ENCODE assay signal across 19 cellular contexts in genomic region chr4:121819216-121819980, GRCh38. TPM values are rescaled to one million over a fixed set of nuclear protein-coding genes. Genes with fewer than 3 reads are reported as not detected.
DNase-seq lines count a peak whose midpoint lies in the region; ATAC-seq, FAIRE-seq and TF ChIP-seq lines count a peak whose summit lies in the region.
"Had no signal": no experiment of that assay in that cellular context is flagged by ENCODE, and none has a peak within 500 bp of the region (broad histone marks: within the 10 kb centered on the region; RNA-seq: fewer than 3 reads in every experiment).

No MANE protein-coding gene starts in this region.

- H3K4me1 Mint-ChIP-seq in stimulated activated naive CD8-positive, alpha-beta T cell treated with anti-CD3 and anti-CD28 coated beads, Interleukin-15, Interleukin-2, amounts not matched to agents 100 ng/mL and 50 ng/mL, for 24 hours (ENCODE audit: low read depth): peaks cover 30% of the 10 kb centered on the region
- peaks cover 17% of the 10 kb centered on the region for H3K4me1 Mint-ChIP-seq in stimulated activated naive CD8-positive, alpha-beta T cell treated with anti-CD3 and anti-CD28 coated beads, Interleukin-15, amount 100 ng/mL, for 72 hours
- H3K4me1 Mint-ChIP-seq in activated CD4-positive, alpha-beta memory T cell treated with anti-CD3 and anti-CD28 coated beads for 36 hours (ENCODE audit: low read depth): peaks cover 24% of the 10 kb centered on the region

- no peak overlapping the region for H3K4me2 ChIP-seq in endothelial cell of umbilical vein (ENCODE audit: insufficient read depth, low read length)

- no peak for FAIRE-seq in endothelial cell of umbilical vein (lab: Jason Lieb, UNC)
- FAIRE-seq: kidney had no signal

- no peak overlapping the region for H2AFZ ChIP-seq in endothelial cell of umbilical vein (ENCODE audit: low read depth, low read length)

- no peaks in the 10 kb centered on the region for H3K9me1 ChIP-seq in endothelial cell of umbilical vein (replicated peaks; ENCODE audit: control insufficient read depth, extremely low read depth, insufficient read depth, low read length)

- no peaks in the 10 kb centered on the region for H3K9me3 ChIP-seq in endothelial cell of umbilical vein (replicated peaks; ENCODE audit: control insufficient read depth, insufficient read depth, low read length)

- H3K27me3 ChIP-seq in endothelial cell of umbilical vein (ENCODE audit: control insufficient read depth in 2 of 2, insufficient read depth in 2 of 2, low read length in 2 of 2): no peaks in the 10 kb centered on the region

- in situ Hi-C loops in G401 (cut with HindIII; ENCODE audit: low sequenced_read_pairs): no loop called here

- H3K36me3 Mint-ChIP-seq in stimulated activated naive CD8-positive, alpha-beta T cell treated with anti-CD3 and anti-CD28 coated beads, Interleukin-15, Interleukin-2, amounts not matched to agents 100 ng/mL and 50 ng/mL, for 24 hours (ENCODE audit: low read depth): peaks cover 81% of the 10 kb centered on the region
- peaks cover 58% of the 10 kb centered on the region for H3K36me3 Mint-ChIP-seq in activated CD4-positive, alpha-beta memory T cell treated with anti-CD3 and anti-CD28 coated beads for 36 hours

- POLR2A ChIA-PET in activated CD4-positive, alpha-beta memory T cell treated with anti-CD3 and anti-CD28 coated beads for 36 hours (lab: Charles Lee): no interaction called here
- POLR2A ChIA-PET in endothelial cell of umbilical vein (lab: Charles Lee): interaction anchor here (0.6 kb wide), 1 partner anchor 372 kb away, joined by 3 read pairs; no protein-coding TSS in a partner anchor

- no peaks in the 10 kb centered on the region for H3K9me3 Mint-ChIP-seq in stimulated activated naive CD8-positive, alpha-beta T cell treated with anti-CD3 and anti-CD28 coated beads, Interleukin-15, Interleukin-2, amounts not matched to agents 100 ng/mL and 50 ng/mL, for 24 hours
- no peaks in the 10 kb centered on the region for H3K9me3 Mint-ChIP-seq in stimulated activated naive CD8-positive, alpha-beta T cell treated with anti-CD3 and anti-CD28 coated beads, Interleukin-15, amount 100 ng/mL, for 72 hours
- no peaks in the 10 kb centered on the region for H3K9me3 Mint-ChIP-seq in activated CD4-positive, alpha-beta memory T cell treated with anti-CD3 and anti-CD28 coated beads for 36 hours
- H3K9me3 Mint-ChIP-seq: H9; mesothelial cell of epicardium; stimulated activated effector memory CD8-positive, alpha-beta T cell treated with anti-CD3 and anti-CD28 coated beads, Interleukin-12 subunit alpha, Interleukin-12 subunit beta, amount 100 ng/mL, for 72 hours had no signal

- H3K4me3 Mint-ChIP-seq in stimulated activated naive CD8-positive, alpha-beta T cell treated with anti-CD3 and anti-CD28 coated beads, Interleukin-15, Interleukin-2, amounts not matched to agents 100 ng/mL and 50 ng/mL, for 24 hours: no peak overlapping the region
- no peak overlapping the region for H3K4me3 Mint-ChIP-seq in stimulated activated naive CD8-positive, alpha-beta T cell treated with anti-CD3 and anti-CD28 coated beads, Interleukin-15, amount 100 ng/mL, for 72 hours
- H3K4me3 Mint-ChIP-seq in activated CD4-positive, alpha-beta memory T cell treated with anti-CD3 and anti-CD28 coated beads for 36 hours: no peak overlapping the region
- H3K4me3 Mint-ChIP-seq: H9; mesothelial cell of epicardium; stimulated activated effector memory CD8-positive, alpha-beta T cell treated with anti-CD3 and anti-CD28 coated beads, Interleukin-12 subunit alpha, Interleukin-12 subunit beta, amount 100 ng/mL, for 72 hours had no signal

- BruUV-seq in endothelial cell of umbilical vein (replicated peaks; lab: Mats Ljungman, UMichigan): no TSS peak

- no peak overlapping the region for H3K27ac ChIP-seq in endothelial cell of umbilical vein (ENCODE audit: insufficient read depth, low read depth, low read length)
- H3K27ac ChIP-seq: coronary artery, epithelial cell of prostate, skin epidermis had no signal

- H3K9ac ChIP-seq in endothelial cell of umbilical vein (replicated peaks; ENCODE audit: extremely low read depth, insufficient read depth, low read length): no peak overlapping the region

- peak overlapping the region; percentile 16 for H3K27ac Mint-ChIP-seq in stimulated activated naive CD8-positive, alpha-beta T cell treated with anti-CD3 and anti-CD28 coated beads, Interleukin-15, Interleukin-2, amounts not matched to agents 100 ng/mL and 50 ng/mL, for 24 hours
- peak overlapping the region in 1 of 2 donors; percentile 12 for H3K27ac Mint-ChIP-seq in stimulated activated naive CD8-positive, alpha-beta T cell treated with anti-CD3 and anti-CD28 coated beads, Interleukin-15, amount 100 ng/mL, for 72 hours
- peak overlapping the region; percentile 24 for H3K27ac Mint-ChIP-seq in activated CD4-positive, alpha-beta memory T cell treated with anti-CD3 and anti-CD28 coated beads for 36 hours
- H3K27ac Mint-ChIP-seq: H9; mesothelial cell of epicardium; stimulated activated effector memory CD8-positive, alpha-beta T cell treated with anti-CD3 and anti-CD28 coated beads, Interleukin-12 subunit alpha, Interleukin-12 subunit beta, amount 100 ng/mL, for 72 hours had no signal

- TF ChIP-seq POLR2A in endothelial cell of umbilical vein (IDR thresholded peaks at IDR 0.05; ENCODE audit: low read depth, low read length): no peak

- intact Hi-C loops in activated CD4-positive, alpha-beta memory T cell treated with anti-CD3 and anti-CD28 coated beads for 36 hours (cut with micrococcal nuclease): no loop called here
- intact Hi-C loops in endothelial cell of umbilical vein (cut with micrococcal nuclease): no loop called here

- ATAC-seq in stimulated activated naive CD8-positive, alpha-beta T cell treated with anti-CD3 and anti-CD28 coated beads, Interleukin-15, amount 100 ng/mL, for 72 hours: no peak
- ATAC-seq in HG03045 (IDR thresholded peaks at IDR 0.05; ENCODE audit: unreplicated experiment) (no peak), HG02623 (IDR thresholded peaks at IDR 0.05; ENCODE audit: unreplicated experiment) (no peak)
- ATAC-seq: Right ventricle myocardium inferior; stimulated activated effector memory CD8-positive, alpha-beta T cell treated with anti-CD3 and anti-CD28 coated beads, Interleukin-12 subunit alpha, Interleukin-12 subunit beta, amount 100 ng/mL, for 72 hours had no signal

- H3K4me3 ChIP-seq in endothelial cell of umbilical vein (replicated peaks in 1 of 3; ENCODE audit: insufficient read depth in 1 of 3, low read depth in 1 of 3, low read length in 3 of 3): no peak overlapping the region
- H3K4me3 ChIP-seq: coronary artery, skin epidermis had no signal

- no peaks in the 10 kb centered on the region for H3K27me3 Mint-ChIP-seq in stimulated activated naive CD8-positive, alpha-beta T cell treated with anti-CD3 and anti-CD28 coated beads, Interleukin-15, Interleukin-2, amounts not matched to agents 100 ng/mL and 50 ng/mL, for 24 hours
- no peaks in the 10 kb centered on the region for H3K27me3 Mint-ChIP-seq in stimulated activated naive CD8-positive, alpha-beta T cell treated with anti-CD3 and anti-CD28 coated beads, Interleukin-15, amount 100 ng/mL, for 72 hours
- no peaks in the 10 kb centered on the region for H3K27me3 Mint-ChIP-seq in activated CD4-positive, alpha-beta memory T cell treated with anti-CD3 and anti-CD28 coated beads for 36 hours

- dilution Hi-C loops in endothelial cell of umbilical vein (cut with MboI; ENCODE audit: extremely low pct_ligation_motif_present, low sequenced_read_pairs): no loop called here

- peaks cover 27% of the 10 kb centered on the region for H3K4me1 ChIP-seq in endothelial cell of umbilical vein (ENCODE audit: control insufficient read depth, extremely low read depth, insufficient read depth, low read length)

- no peak for DNase-seq in stimulated activated naive CD8-positive, alpha-beta T cell treated with anti-CD3 and anti-CD28 coated beads, Interleukin-15, amount 100 ng/mL, for 72 hours
- no peak for DNase-seq in activated CD4-positive, alpha-beta memory T cell treated with anti-CD3 and anti-CD28 coated beads for 36 hours
- DNase-seq in endothelial cell of umbilical vein (ENCODE audit: low read depth, low spot score) (peak; percentile 44), G401 (ENCODE audit: low spot score) (no peak), SIG-M5 treated with dmso at 0.1 percent for 504 hours (lab: John Stamatoyannopoulos, UW; ENCODE audit: unreplicated experiment) (no peak)
- DNase-seq: DMS79 treated with DMSO at 0.1 percent for 48 hours, H9, kidney, NCI-H1092 treated with DMSO at 0.1 percent for 48 hours, occipital lobe had no signal

- CTCF ChIA-PET in activated CD4-positive, alpha-beta memory T cell treated with anti-CD3 and anti-CD28 coated beads for 36 hours (lab: Charles Lee): no interaction called here
- CTCF ChIA-PET in endothelial cell of umbilical vein (lab: Charles Lee): interaction anchor here (1.2 kb wide), 1 partner anchor 9 kb away, joined by 4 read pairs; no protein-coding TSS in a partner anchor

- no peak for TF ChIP-seq CTCF in endothelial cell of umbilical vein (IDR thresholded peaks at IDR 0.05; ENCODE audit: extremely low read depth in 1 of 2, insufficient read depth in 1 of 2, low read depth in 1 of 2, low read length in 2 of 2)

- H3K79me2 ChIP-seq in endothelial cell of umbilical vein (ENCODE audit: control insufficient read depth, insufficient read depth, low read length): peaks cover 65% of the 10 kb centered on the region

- H3K36me3 ChIP-seq in endothelial cell of umbilical vein (ENCODE audit: control insufficient read depth in 2 of 2, extremely low read depth in 1 of 2, insufficient read depth in 2 of 2, low read length in 2 of 2): peaks cover 0 to 47% of the 10 kb centered on the region in 2 experiments

- H4K20me1 ChIP-seq in endothelial cell of umbilical vein (replicated peaks; ENCODE audit: control insufficient read depth, extremely low read depth, insufficient read depth, low read length): peaks cover 2% of the 10 kb centered on the region

RNA-seq across cellular contexts. Expression of gene CCNA2, which starts 4.3 kb away (rescaled TPM):
- 100 to 1,000 TPM in 1 of 2 experiments, 10 to 100 TPM in 1; 98.2 to 100 TPM for total RNA-seq in activated CD4-positive, alpha-beta memory T cell treated with anti-CD3 and anti-CD28 coated beads for 36 hours
- total RNA-seq in endothelial cell of umbilical vein: 63.1 and 65.4 TPM in 2 replicates
- 23.3 and 23.7 TPM in 2 replicates for polyA plus RNA-seq in endothelial cell of umbilical vein
- 40.7 and 43.4 TPM in 2 replicates for polyA plus RNA-seq in endothelial cell of umbilical vein (2011; cell fraction: cytosol; rRNA removed)
- 20.2 and 30.0 TPM in 2 replicates for polyA plus RNA-seq in endothelial cell of umbilical vein (2011; cell fraction: nucleus; rRNA removed)
- polyA plus RNA-seq in endothelial cell of umbilical vein (2012): 16.8 and 45.8 TPM in 2 replicates
- polyA minus RNA-seq in endothelial cell of umbilical vein: 25.1 and 29.4 TPM in 2 replicates
- polyA minus RNA-seq in endothelial cell of umbilical vein (2011; cell fraction: cytosol; rRNA and poly(A)+ RNA removed): 56.2 TPM
- 11.6 and 19.5 TPM in 2 replicates for polyA minus RNA-seq in endothelial cell of umbilical vein (2011; cell fraction: nucleus; rRNA and poly(A)+ RNA removed)
- total RNA-seq in G401 (2014; rRNA removed; shearing (Covaris generic)): 167 and 209 TPM in 2 replicates

RNA-seq across cellular contexts. Expression of gene EXOSC9, which starts 18.3 kb away (rescaled TPM):
- 10 to 100 TPM; 65.9 to 68.0 TPM for total RNA-seq in activated CD4-positive, alpha-beta memory T cell treated with anti-CD3 and anti-CD28 coated beads for 36 hours
- 46.3 and 47.2 TPM in 2 replicates for total RNA-seq in endothelial cell of umbilical vein
- polyA plus RNA-seq in endothelial cell of umbilical vein: 14.1 and 19.0 TPM in 2 replicates
- 28.7 and 31.9 TPM in 2 replicates for polyA plus RNA-seq in endothelial cell of umbilical vein (2011; cell fraction: cytosol; rRNA removed)
- 37.7 and 57.3 TPM in 2 replicates for polyA plus RNA-seq in endothelial cell of umbilical vein (2011; cell fraction: nucleus; rRNA removed)
- 33.5 and 50.3 TPM in 2 replicates for polyA plus RNA-seq in endothelial cell of umbilical vein (2012)
- 37.0 and 40.5 TPM in 2 replicates for polyA minus RNA-seq in endothelial cell of umbilical vein
- 18.7 TPM for polyA minus RNA-seq in endothelial cell of umbilical vein (2011; cell fraction: cytosol; rRNA and poly(A)+ RNA removed)
- 30.4 and 40.4 TPM in 2 replicates for polyA minus RNA-seq in endothelial cell of umbilical vein (2011; cell fraction: nucleus; rRNA and poly(A)+ RNA removed)
- 52.7 and 87.3 TPM in 2 replicates for total RNA-seq in G401 (2014; rRNA removed; shearing (Covaris generic))

RNA-seq across cellular contexts. Expression of gene BBS7, which starts 50.9 kb away (rescaled TPM):
- 10 to 100 TPM; 15.2 to 17.9 TPM for total RNA-seq in activated CD4-positive, alpha-beta memory T cell treated with anti-CD3 and anti-CD28 coated beads for 36 hours
- 20.0 and 22.2 TPM in 2 replicates for total RNA-seq in endothelial cell of umbilical vein
- polyA plus RNA-seq in endothelial cell of umbilical vein: 13.4 and 21.7 TPM in 2 replicates
- polyA plus RNA-seq in endothelial cell of umbilical vein (2011; cell fraction: cytosol; rRNA removed): 23.5 and 28.3 TPM in 2 replicates
- polyA plus RNA-seq in endothelial cell of umbilical vein (2011; cell fraction: nucleus; rRNA removed): 21.9 and 26.3 TPM in 2 replicates
- polyA plus RNA-seq in endothelial cell of umbilical vein (2012): 15.9 and 21.9 TPM in 2 replicates
- polyA minus RNA-seq in endothelial cell of umbilical vein: 9.0 and 13.7 TPM in 2 replicates
- polyA minus RNA-seq in endothelial cell of umbilical vein (2011; cell fraction: cytosol; rRNA and poly(A)+ RNA removed): 14.1 TPM
- polyA minus RNA-seq in endothelial cell of umbilical vein (2011; cell fraction: nucleus; rRNA and poly(A)+ RNA removed): 12.3 and 12.6 TPM in 2 replicates
- 13.7 and 18.5 TPM in 2 replicates for total RNA-seq in G401 (2014; rRNA removed; shearing (Covaris generic))

RNA-seq across cellular contexts. Expression of gene SMIM43, which starts 54.4 kb away (rescaled TPM):
- total RNA-seq in activated CD4-positive, alpha-beta memory T cell treated with anti-CD3 and anti-CD28 coated beads for 36 hours: not detected
- total RNA-seq in endothelial cell of umbilical vein: not detected in 2 replicates
- polyA plus RNA-seq in endothelial cell of umbilical vein: 0.08 and 0.18 TPM in 2 replicates
- polyA plus RNA-seq in endothelial cell of umbilical vein (2011; cell fraction: cytosol; rRNA removed): 0.04 and 0.10 TPM in 2 replicates
- 0.20 and 0.45 TPM in 2 replicates for polyA plus RNA-seq in endothelial cell of umbilical vein (2011; cell fraction: nucleus; rRNA removed)
- 0.18 TPM in 1 of 2 replicates, not detected in the other for polyA plus RNA-seq in endothelial cell of umbilical vein (2012)
- polyA minus RNA-seq in endothelial cell of umbilical vein: not detected in 2 replicates
- polyA minus RNA-seq in endothelial cell of umbilical vein (2011; cell fraction: cytosol; rRNA and poly(A)+ RNA removed): not detected
- polyA minus RNA-seq in endothelial cell of umbilical vein (2011; cell fraction: nucleus; rRNA and poly(A)+ RNA removed): not detected in 2 replicates
- total RNA-seq in G401 (2014; rRNA removed; shearing (Covaris generic)): not detected in 2 replicates
- total RNA-seq: kidney, mesothelial cell of epicardium, Right ventricle myocardium inferior had no signal
